ENCODE assay signal across 18 cellular contexts in the genomic region with DNA sequence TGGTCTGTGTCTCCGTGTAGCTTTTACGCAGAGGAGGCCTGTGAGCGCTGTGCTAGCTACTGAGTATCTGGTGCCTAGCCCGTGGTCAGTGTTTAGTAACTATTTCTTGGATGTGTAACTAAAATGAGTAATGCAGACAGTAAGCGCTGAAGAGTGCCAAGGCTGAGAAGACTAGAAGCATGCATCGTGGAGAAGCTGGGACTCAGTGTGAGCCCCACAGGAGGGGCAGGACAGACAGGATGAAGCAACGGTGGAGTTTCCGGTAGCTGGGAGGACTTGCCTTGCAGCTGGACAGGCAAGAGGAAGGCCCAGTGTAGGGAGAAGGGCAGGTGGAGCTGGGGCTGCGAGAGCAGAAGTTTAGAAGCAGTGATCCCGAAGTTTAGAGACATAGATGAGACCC.
DNase-seq lines count a peak whose midpoint lies in the region; ATAC-seq and TF ChIP-seq lines count a peak whose summit lies in the region.
"Had no signal": no experiment of that assay in that cellular context is flagged by ENCODE, and none has a peak within 500 bp of the region (broad histone marks: within the 10 kb centered on the region; RNA-seq: fewer than 3 reads in every experiment).

No MANE protein-coding gene starts in this region.

- H3K4me1 ChIP-seq in left ventricle myocardium inferior (peaks cover 36% of the 10 kb centered on the region), IMR-90 (ENCODE audit: control insufficient read depth, insufficient read depth, low read length) (0 out of 2 replicates have a peak, but pooled peaks cover 2% of the 10 kb centered on the region), upper lobe of right lung (peaks cover 5% of the 10 kb centered on the region)
- H3K4me1 ChIP-seq: A549 had no signal

- CTCF ChIA-PET in IMR-90 (lab: Yijun Ruan, JAX), result no interaction called here

- H2AFZ ChIP-seq in IMR-90 (replicated peaks; ENCODE audit: low read length, poor library complexity), result no peak overlapping the region

- no TSS peak for BruUV-seq in IMR-90 (replicated peaks; lab: Mats Ljungman, UMichigan)

- no peak overlapping the region for H4K5ac ChIP-seq in IMR-90 (ENCODE audit: low read depth, low read length)

- H3K14ac ChIP-seq in IMR-90 (replicated peaks; ENCODE audit: low read depth, low read length), result no peak overlapping the region

- WGBS in IMR-90 (ENCODE audit: extremely low coverage in 2 of 2, insufficient read length in 1 of 2), 2 experiments, result 70% methylated on average over 8 of the region's 10 CpGs; no CpG with 5 or more reads in 1 of the 2 experiments

- H3K4ac ChIP-seq in IMR-90 (ENCODE audit: low read depth, low read length), result no peak overlapping the region

- H3K4me3 ChIP-seq in left ventricle myocardium inferior (no peak overlapping the region), IMR-90 (ENCODE audit: insufficient read depth, low read depth, low read length) (no peak overlapping the region), fibroblast of mammary gland (ENCODE audit: control insufficient read depth, low read depth, low read length) (no peak overlapping the region), upper lobe of right lung (no peak overlapping the region)
- H3K4me3 ChIP-seq: A549, K562 had no signal

- H3K9me3 ChIP-seq in left ventricle myocardium inferior (replicated peaks) (no peaks in the 10 kb centered on the region), IMR-90 (ENCODE audit: control insufficient read depth, insufficient read depth, low read length) (no peaks in the 10 kb centered on the region), upper lobe of right lung (no peaks in the 10 kb centered on the region)
- H3K9me3 ChIP-seq: A549, SK-N-SH had no signal

- H2BK5ac ChIP-seq in IMR-90 (ENCODE audit: low read depth, low read length, poor library complexity, severe bottlenecking), result no peak overlapping the region

- no peak overlapping the region for H2BK15ac ChIP-seq in IMR-90 (ENCODE audit: low read depth, low read length)

- no peak for TF ChIP-seq CTCF in left ventricle myocardium inferior (IDR thresholded peaks at IDR 0.05; ENCODE audit: borderline replicate concordance)
- TF ChIP-seq CTCF in IMR-90 (conservative IDR thresholded peaks at IDR 0.05; ENCODE audit: low read depth, low read length), result no peak
- no peak for TF ChIP-seq CTCF in fibroblast of mammary gland (conservative IDR thresholded peaks at IDR 0.05; ENCODE audit: control insufficient read depth, insufficient read depth, low read depth, low read length)
- TF ChIP-seq CTCF in upper lobe of right lung (IDR thresholded peaks at IDR 0.05), result no peak

- H3K79me1 ChIP-seq in IMR-90 (ENCODE audit: low read depth in 1 of 2, low read length in 2 of 2), result no peaks in the 10 kb centered on the region

- H4K20me1 ChIP-seq in IMR-90 (ENCODE audit: insufficient read depth, low read length), result no peaks in the 10 kb centered on the region

- H3K56ac ChIP-seq in IMR-90 (ENCODE audit: extremely low read depth, insufficient read depth, low read length), result no peak overlapping the region

- DNase-seq in left ventricle myocardium inferior (no peak), left cardiac atrium (no peak), IMR-90 (peak; percentile 36), fibroblast of mammary gland (ENCODE audit: low read depth) (peak; percentile 54), upper lobe of right lung (no peak), HuH-7 (ENCODE audit: low spot score) (no peak), nucleus accumbens (lab: John Stamatoyannopoulos, UW) (no peak)
- no peak for DNase-seq in activated T-cell treated with anti-CD3 and anti-CD28 coated beads, Interleukin-2, amount 50 U/mL, for 1 hour
- DNase-seq: CD4-positive, alpha-beta T cell; H9; NCI-H1092; NCI-H146; NCI-H2081; NCI-H510A; SHP77; SK-N-SH had no signal

- POLR2A ChIA-PET in IMR-90 (lab: Charles Lee; ENCODE audit: unreplicated experiment), result no interaction called here

- H3K9me1 ChIP-seq in IMR-90 (ENCODE audit: insufficient read depth, low read length), result no peaks in the 10 kb centered on the region

- no peak overlapping the region for H3K9ac ChIP-seq in IMR-90 (ENCODE audit: low read depth, low read length)
- H3K9ac ChIP-seq: SK-N-SH had no signal

- no peak overlapping the region for H2AK9ac ChIP-seq in IMR-90 (replicated peaks; ENCODE audit: low read depth, low read length, poor library complexity)

- TF ChIP-seq POLR2A in IMR-90 (IDR thresholded peaks at IDR 0.05; ENCODE audit: low read depth, low read length), result no peak

- dilution Hi-C loops in IMR-90 (cut with HindIII; ENCODE audit: low sequenced_read_pairs, unreplicated experiment), result no loop called here

- no peak overlapping the region for H4K91ac ChIP-seq in IMR-90 (ENCODE audit: insufficient read depth, low read depth, low read length)

- H4K8ac ChIP-seq in IMR-90 (ENCODE audit: low read depth in 2 of 2, low read length in 2 of 2), result no peak overlapping the region

- H2AK5ac ChIP-seq in IMR-90 (ENCODE audit: low read depth, low read length), result no peak overlapping the region

- TF ChIP-seq RAD21 in IMR-90 (IDR thresholded peaks at IDR 0.05; ENCODE audit: low read length), result no peak

- H2BK120ac ChIP-seq in IMR-90 (ENCODE audit: low read depth, low read length), result no peak overlapping the region

- intact Hi-C loops in left ventricle myocardium inferior (cut with micrococcal nuclease) (no loop called here), left cardiac atrium (cut with DNase I) (no loop called here), IMR-90 (cut with micrococcal nuclease) (no loop called here), upper lobe of right lung (cut with DNase I) (no loop called here)

- no peak overlapping the region for H3K23ac ChIP-seq in IMR-90 (ENCODE audit: low read depth, low read length)

- no peak overlapping the region for H2BK20ac ChIP-seq in IMR-90 (ENCODE audit: low read depth, low read length)

- H3K4me2 ChIP-seq in IMR-90 (ENCODE audit: low read depth, low read length), result no peak overlapping the region
- H3K4me2 ChIP-seq: A549, SK-N-SH had no signal

- ATAC-seq in left cardiac atrium (no peak), IMR-90 (ENCODE audit: low read depth) (no peak; the same call in 1 of the 2 replicates), upper lobe of right lung (peak; percentile 43)
- ATAC-seq: A549, K562 had no signal

- in situ Hi-C loops in IMR-90 (cut with MboI; ENCODE audit: low sequenced_read_pairs), result no loop called here

- no peak overlapping the region for H3K18ac ChIP-seq in IMR-90 (ENCODE audit: low read depth, low read length)

- no peaks in the 10 kb centered on the region for H3K27me3 ChIP-seq in left ventricle myocardium inferior (ENCODE audit: low read depth)
- no peaks in the 10 kb centered on the region for H3K27me3 ChIP-seq in IMR-90 (ENCODE audit: control insufficient read depth, insufficient read depth, low read length)
- no peaks in the 10 kb centered on the region for H3K27me3 ChIP-seq in upper lobe of right lung

- H3K36me3 ChIP-seq in left ventricle myocardium inferior (peaks cover 28% of the 10 kb centered on the region), IMR-90 (ENCODE audit: control insufficient read depth, insufficient read depth, low read length) (peaks cover 12% of the 10 kb centered on the region), upper lobe of right lung (no peaks in the 10 kb centered on the region)

- H3K27ac ChIP-seq in left ventricle myocardium inferior (replicated peaks) (peak overlapping the region; percentile 66), IMR-90 (ENCODE audit: insufficient read depth, low read length) (no peak overlapping the region), upper lobe of right lung (no peak overlapping the region)
- H3K27ac ChIP-seq: A549 had no signal

TF ChIP-seq in IMR-90, 13 proteins besides CTCF, POLR2A, EP300 and RAD21:
- TF ChIP-seq SMC3 (IDR thresholded peaks at IDR 0.05; ENCODE audit: low read depth, low read length), result no peak
- TF ChIP-seq RFX5 (IDR thresholded peaks at IDR 0.05; ENCODE audit: low read depth, low read length), result no peak

Comparison
In these comparisons a context has a peak if more than half of its experiments do, and no peak if none do; other contexts are left out.
1. DNase-seq: peak in IMR-90 (single experiment) and fibroblast of mammary gland (single experiment); none in left ventricle myocardium inferior (single experiment), left cardiac atrium (single experiment), upper lobe of right lung (single experiment), HuH-7 (single experiment), activated T-cell treated with anti-CD3 and anti-CD28 coated beads, Interleukin-2, amount 50 U/mL, for 1 hour (single experiment) and nucleus accumbens (0 of 56).